Comparison of ENCODE assay signal across 8 cellular contexts in the genomic region with DNA sequence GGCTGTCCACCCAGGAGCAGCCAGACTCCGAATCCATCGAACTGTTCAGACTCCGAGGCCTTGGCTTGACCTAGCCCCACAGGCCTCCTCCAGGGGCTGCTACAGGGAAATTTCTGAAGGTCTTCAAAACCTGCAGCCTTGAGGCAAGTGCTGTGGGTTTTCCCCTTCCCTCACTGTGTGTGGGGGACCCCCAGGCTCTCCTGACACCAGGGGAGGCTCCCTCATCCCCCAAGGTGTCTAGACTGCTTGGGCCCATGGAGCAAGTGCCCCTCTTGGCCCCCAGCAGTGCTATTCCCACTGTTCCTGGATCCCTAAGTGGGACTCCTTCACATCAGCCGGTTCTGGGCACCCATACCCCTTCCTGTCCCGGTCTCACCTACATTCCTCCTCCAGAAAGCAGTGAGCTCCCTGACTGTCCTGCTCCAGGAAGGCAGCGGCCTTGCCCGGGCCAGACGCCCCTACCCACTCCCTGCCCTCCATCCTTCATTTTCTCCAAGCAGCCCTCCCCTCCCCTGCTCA. TPM values are rescaled to one million over a fixed set of nuclear protein-coding genes. Genes with fewer than 3 reads are reported as not detected.
DNase-seq lines count a peak whose midpoint lies in the region; ATAC-seq, FAIRE-seq and TF ChIP-seq lines count a peak whose summit lies in the region.

No MANE protein-coding gene starts in this region.

- H3K36me3 Mint-ChIP-seq in T-helper 1 cell treated with Interleukin-12 subunit alpha and Interleukin-12 subunit beta and Interleukin-4 antibody, amounts not matched to agents 30 μg/mL and 1 μg/mL, for 36 hours (ENCODE audit: low read depth) = peaks cover 1% of the 10 kb centered on the region
- no peaks in the 10 kb centered on the region for H3K36me3 Mint-ChIP-seq in astrocyte (ENCODE audit: low read depth, unreplicated experiment)

- peaks cover 18% of the 10 kb centered on the region for H3K27me3 Mint-ChIP-seq in T-helper 1 cell treated with Interleukin-12 subunit alpha and Interleukin-12 subunit beta and Interleukin-4 antibody, amounts not matched to agents 30 μg/mL and 1 μg/mL, for 36 hours (ENCODE audit: low read depth)
- peaks cover 6% of the 10 kb centered on the region for H3K27me3 Mint-ChIP-seq in astrocyte (ENCODE audit: low read depth, unreplicated experiment)

- H3K36me3 ChIP-seq in astrocyte (ENCODE audit: insufficient read depth, low read length) = no peaks in the 10 kb centered on the region
- H3K36me3 ChIP-seq in right lobe of liver = no peaks in the 10 kb centered on the region
- H3K36me3 ChIP-seq in testis (ENCODE audit: low read depth, missing control alignments) = no peaks in the 10 kb centered on the region

- TF ChIP-seq POLR2A in right lobe of liver (IDR thresholded peaks at IDR 0.05) (no peak), testis (IDR thresholded peaks at IDR 0.05) (no peak)

- H3K4me3 Mint-ChIP-seq in T-helper 1 cell treated with Interleukin-12 subunit alpha and Interleukin-12 subunit beta and Interleukin-4 antibody, amounts not matched to agents 30 μg/mL and 1 μg/mL, for 36 hours = peak overlapping the region; percentile 74
- H3K4me3 Mint-ChIP-seq in astrocyte (ENCODE audit: unreplicated experiment) = peak overlapping the region; percentile 89

- H3K9ac ChIP-seq in astrocyte (ENCODE audit: low read length) = peak overlapping the region; percentile 81

- peaks cover 6% of the 10 kb centered on the region for H3K4me1 Mint-ChIP-seq in T-helper 1 cell treated with Interleukin-12 subunit alpha and Interleukin-12 subunit beta and Interleukin-4 antibody, amounts not matched to agents 30 μg/mL and 1 μg/mL, for 36 hours (ENCODE audit: low read depth)
- H3K4me1 Mint-ChIP-seq in astrocyte (ENCODE audit: low read depth, unreplicated experiment) = peaks cover 2% of the 10 kb centered on the region

- H3K9me3 Mint-ChIP-seq in T-helper 1 cell treated with Interleukin-12 subunit alpha and Interleukin-12 subunit beta and Interleukin-4 antibody, amounts not matched to agents 30 μg/mL and 1 μg/mL, for 36 hours = no peaks in the 10 kb centered on the region
- no peaks in the 10 kb centered on the region for H3K9me3 Mint-ChIP-seq in astrocyte (ENCODE audit: unreplicated experiment)

- peak overlapping the region; percentile 76 for H2AFZ ChIP-seq in astrocyte (ENCODE audit: low read depth, low read length)

- ATAC-seq in right lobe of liver (no peak), HG03521 (IDR thresholded peaks at IDR 0.05; ENCODE audit: unreplicated experiment) (no peak)

- DNase-seq in T-helper 1 cell = no peak
- DNase-seq in astrocyte (ENCODE audit: low read depth) = no peak
- no peak for DNase-seq in right lobe of liver
- DNase-seq in testis = no peak
- no peak for DNase-seq in putamen (ENCODE audit: low spot score)
- no peak for DNase-seq in epidermal melanocyte (ENCODE audit: insufficient read length, low spot score)

- no peak overlapping the region for H3K27ac Mint-ChIP-seq in T-helper 1 cell treated with Interleukin-12 subunit alpha and Interleukin-12 subunit beta and Interleukin-4 antibody, amounts not matched to agents 30 μg/mL and 1 μg/mL, for 36 hours
- peak overlapping the region; percentile 26 for H3K27ac Mint-ChIP-seq in astrocyte (ENCODE audit: unreplicated experiment)

- H3K27me3 ChIP-seq in astrocyte (ENCODE audit: insufficient read depth, low read length) (no peaks in the 10 kb centered on the region), right lobe of liver (no peaks in the 10 kb centered on the region), testis (no peaks in the 10 kb centered on the region)

- peaks cover 29% of the 10 kb centered on the region for H3K79me2 ChIP-seq in astrocyte (ENCODE audit: insufficient read depth, low read length)

- peaks cover 16% of the 10 kb centered on the region for H3K4me1 ChIP-seq in astrocyte (ENCODE audit: insufficient read depth, low read length)
- H3K4me1 ChIP-seq in right lobe of liver = peaks cover 0 to 59% (median 25%) of the 10 kb centered on the region in 4 donors
- H3K4me1 ChIP-seq in testis = peaks cover 53% of the 10 kb centered on the region

- peak overlapping the region; percentile 42 for H3K27ac ChIP-seq in astrocyte (ENCODE audit: low read depth, low read length)
- H3K27ac ChIP-seq in right lobe of liver = peak overlapping the region; percentile 66 to 70 (median 67)
- peak overlapping the region; percentile 81 to 88 for H3K27ac ChIP-seq in testis

- 6% methylated on average over 3 of the region's 8 CpGs for WGBS in right lobe of liver (ENCODE audit: insufficient coverage, low coverage, low lambda C conversion rate, missing lambda C conversion rate)
- 14 to 17% methylated on average over 8 of the region's 8 CpGs for WGBS in testis, 2 donors

- no peak for FAIRE-seq in astrocyte (lab: Jason Lieb, UNC)

- H3K9me3 ChIP-seq in astrocyte (ENCODE audit: insufficient read depth, low read depth, low read length) (no peaks in the 10 kb centered on the region), right lobe of liver (no peaks in the 10 kb centered on the region), testis (no peaks in the 10 kb centered on the region)

- H4K20me1 ChIP-seq in astrocyte (ENCODE audit: insufficient read depth, low read length) = peaks cover 11% of the 10 kb centered on the region

- H3K4me3 ChIP-seq in astrocyte (ENCODE audit: insufficient read depth, low read depth, low read length) = peak overlapping the region; percentile 65
- peak overlapping the region; percentile 55 to 61 (median 59) for H3K4me3 ChIP-seq in right lobe of liver
- H3K4me3 ChIP-seq in testis = peak overlapping the region; percentile 71 to 77

- TF ChIP-seq CTCF in astrocyte (IDR thresholded peaks at IDR 0.05; ENCODE audit: insufficient read depth, low read depth, low read length) = no peak
- no peak for TF ChIP-seq CTCF in right lobe of liver (IDR thresholded peaks at IDR 0.05)
- no peak for TF ChIP-seq CTCF in testis (IDR thresholded peaks at IDR 0.05)

- intact Hi-C loops in right lobe of liver (cut with DNase I) = no loop called here
- intact Hi-C loops in testis (cut with DNase I; ENCODE audit: low total_unique reads) = no loop called here

- H3K4me2 ChIP-seq in astrocyte (ENCODE audit: low read length) = peak overlapping the region; percentile 98

RNA-seq across cellular contexts. Expression of gene PAQR7, which starts 0.8 kb away (rescaled TPM):
- 14.5 and 15.1 TPM in 2 replicates for total RNA-seq in astrocyte
- total RNA-seq in right lobe of liver = 1 to 10 TPM in 5 of 6 experiments, under 1 TPM in 1; 0.74 to 4.8 (median 2.4) TPM
- total RNA-seq in testis = 10 to 100 TPM; 92.4 to 94.8 TPM
- polyA plus RNA-seq in testis (ENCODE audit: insufficient read depth, low read depth, low replicate concordance) = 89.3 TPM

RNA-seq across cellular contexts. Expression of gene AUNIP, which starts 15.4 kb away (rescaled TPM):
- total RNA-seq in astrocyte (1.3 and 2.1 TPM in 2 replicates), right lobe of liver (under 1 TPM in 2 of 6 experiments, not detected in 4; 0.43 to 0.56 TPM), testis (10 to 100 TPM; 14.1 to 22.5 TPM)
- polyA plus RNA-seq in testis (ENCODE audit: insufficient read depth, low read depth, low replicate concordance) = 28.5 TPM

RNA-seq across cellular contexts. Expression of gene STMN1, which starts 31.5 kb away (rescaled TPM):
- total RNA-seq in astrocyte (130 and 173 TPM in 2 replicates), right lobe of liver (10 to 100 TPM in 1 of 6 experiments, 1 to 10 TPM in 5; 2.1 to 11.7 (median 6.8) TPM), testis (100 to 1,000 TPM; 230 to 393 TPM)
- polyA plus RNA-seq in testis (ENCODE audit: insufficient read depth, low read depth, low replicate concordance) = 727 TPM

RNA-seq across cellular contexts. Expression of gene MTFR1L, which starts 54.9 kb away (rescaled TPM):
- 44.6 and 51.2 TPM in 2 replicates for total RNA-seq in astrocyte
- 10 to 100 TPM; 30.8 to 48.9 (median 43.3) TPM for total RNA-seq in right lobe of liver
- 100 to 1,000 TPM; 148 to 166 TPM for total RNA-seq in testis
- polyA plus RNA-seq in testis (ENCODE audit: insufficient read depth, low read depth, low replicate concordance) = 253 TPM

Comparison
In these comparisons a context has a peak if more than half of its experiments do, and no peak if none do; other contexts are left out.
1. RNA of gene STMN1, which starts 31.5 kb away (total RNA-seq): 230 to 393 TPM in testis and 130 to 173 TPM in astrocyte; 2.1 to 11.7 TPM in right lobe of liver; every median in the first group is over 10 times any median in the second.
2. Peak in every context shown above with its lines, with median percentiles within 50 percentile points of each other: H3K27ac ChIP-seq and H3K4me3 ChIP-seq.